Comparison of ENCODE assay signal across 1 cellular context in the genomic region with DNA sequence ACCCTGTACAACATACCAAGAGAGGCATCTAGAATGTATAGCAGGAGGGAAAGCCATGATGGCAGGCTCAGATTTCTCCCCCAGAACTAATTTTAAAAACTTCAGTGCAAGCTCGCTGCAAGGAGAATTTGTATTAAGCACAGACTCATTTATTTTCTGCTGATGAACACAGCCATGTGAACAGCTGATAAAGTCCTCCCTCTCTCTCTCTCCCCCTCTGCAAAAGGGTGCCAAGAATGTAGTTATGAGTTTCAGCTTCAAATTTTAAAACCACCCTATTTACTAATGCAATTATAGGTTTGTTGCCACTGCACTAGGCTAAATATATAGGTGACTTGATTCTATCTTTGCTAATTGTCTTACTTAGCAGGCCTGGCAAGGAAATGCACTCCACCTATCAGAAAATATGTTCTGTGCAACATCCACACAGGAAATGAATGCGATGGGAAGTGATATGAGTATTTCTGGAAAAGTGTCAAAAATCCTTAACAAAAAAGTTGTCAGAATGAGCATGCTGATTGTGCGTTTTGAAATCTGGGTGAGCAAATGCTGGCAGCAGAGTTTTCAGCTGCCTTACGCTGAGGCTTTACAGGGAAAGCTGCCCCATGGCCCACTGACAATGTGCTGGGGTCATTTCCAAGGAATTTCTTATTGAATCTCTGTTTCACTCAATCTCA.
TF ChIP-seq lines count a peak whose summit lies in the region.

No MANE protein-coding gene starts in this region.

TF ChIP-seq in SK-N-SH treated with all-trans-retinoic acid at 6 μM for 48 hours, 23 proteins besides CTCF, POLR2A, EP300 and RAD21 (continued from another document):
- TF ChIP-seq TCF4 (CRISPR knock-in tag; IDR thresholded peaks at IDR 0.05; ENCODE audit: borderline replicate concordance): peak; percentile 63; the same call in 1 of the 2 replicates
- no peak for TF ChIP-seq CREB5 (CRISPR knock-in tag; IDR thresholded peaks at IDR 0.05; ENCODE audit: low read depth)
- TF ChIP-seq ZNF8 (CRISPR knock-in tag; IDR thresholded peaks at IDR 0.05): no peak
- no peak for TF ChIP-seq GLIS3 (CRISPR knock-in tag; IDR thresholded peaks at IDR 0.05)
- TF ChIP-seq CSDC2 (CRISPR knock-in tag; IDR thresholded peaks at IDR 0.05): no peak
- no peak for TF ChIP-seq BACH2 (CRISPR knock-in tag; IDR thresholded peaks at IDR 0.05; ENCODE audit: borderline replicate concordance)
- TF ChIP-seq ESRRG (CRISPR knock-in tag; IDR thresholded peaks at IDR 0.05): no peak
- no peak for TF ChIP-seq ARNTL (CRISPR knock-in tag; IDR thresholded peaks at IDR 0.05; ENCODE audit: borderline replicate concordance, low read depth)
- no peak for TF ChIP-seq TOX (CRISPR knock-in tag; IDR thresholded peaks at IDR 0.05; ENCODE audit: borderline replicate concordance)
- no peak for TF ChIP-seq CSRNP3 (CRISPR knock-in tag; IDR thresholded peaks at IDR 0.05)
- no peak for TF ChIP-seq SNAI2 (CRISPR knock-in tag; IDR thresholded peaks at IDR 0.05)
- no peak for TF ChIP-seq ZFP3 (CRISPR knock-in tag; IDR thresholded peaks at IDR 0.05)
- no peak for TF ChIP-seq PPARA (CRISPR knock-in tag; IDR thresholded peaks at IDR 0.05; ENCODE audit: borderline replicate concordance)
- peak; percentile 81 for TF ChIP-seq ISL1 (CRISPR knock-in tag; IDR thresholded peaks at IDR 0.05)
- peak; percentile 77 for TF ChIP-seq TSHZ2 (CRISPR knock-in tag; IDR thresholded peaks at IDR 0.05)
- no peak for TF ChIP-seq ZNF565 (CRISPR knock-in tag; conservative IDR thresholded peaks at IDR 0.05; ENCODE audit: low read depth)
- TF ChIP-seq, protein P1, sequence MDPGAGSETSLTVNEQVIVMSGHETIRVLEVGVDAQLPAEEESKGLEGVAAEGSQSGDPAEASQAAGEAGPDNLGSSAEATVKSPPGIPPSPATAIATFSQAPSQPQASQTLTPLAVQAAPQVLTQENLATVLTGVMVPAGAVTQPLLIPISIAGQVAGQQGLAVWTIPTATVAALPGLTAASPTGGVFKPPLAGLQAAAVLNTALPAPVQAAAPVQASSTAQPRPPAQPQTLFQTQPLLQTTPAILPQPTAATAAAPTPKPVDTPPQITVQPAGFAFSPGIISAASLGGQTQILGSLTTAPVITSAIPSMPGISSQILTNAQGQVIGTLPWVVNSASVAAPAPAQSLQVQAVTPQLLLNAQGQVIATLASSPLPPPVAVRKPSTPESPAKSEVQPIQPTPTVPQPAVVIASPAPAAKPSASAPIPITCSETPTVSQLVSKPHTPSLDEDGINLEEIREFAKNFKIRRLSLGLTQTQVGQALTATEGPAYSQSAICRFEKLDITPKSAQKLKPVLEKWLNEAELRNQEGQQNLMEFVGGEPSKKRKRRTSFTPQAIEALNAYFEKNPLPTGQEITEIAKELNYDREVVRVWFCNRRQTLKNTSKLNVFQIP (CRISPR knock-in tag; IDR thresholded peaks at IDR 0.05; ENCODE audit: borderline replicate concordance, low read depth): no peak
- TF ChIP-seq ZFP30 (CRISPR knock-in tag; IDR thresholded peaks at IDR 0.05): no peak
